In the genomic region with DNA sequence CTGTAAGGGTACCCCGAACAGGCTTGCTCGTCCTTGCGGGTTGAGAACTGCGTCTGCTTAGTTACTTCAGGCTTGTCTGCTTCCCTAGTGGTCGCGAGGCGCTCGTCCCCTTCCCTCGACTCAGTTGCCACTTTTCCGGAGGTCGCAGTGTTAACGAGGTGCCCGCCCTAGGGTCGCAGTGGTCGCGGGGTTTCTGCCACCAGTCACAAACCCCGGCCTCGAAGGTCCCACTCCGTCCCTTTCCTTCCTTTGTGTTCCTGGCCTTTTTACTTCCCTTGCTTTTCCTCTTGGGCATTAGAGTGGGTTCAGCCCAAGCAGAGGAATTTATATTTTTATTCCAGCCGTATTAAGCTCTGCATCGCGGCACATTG, we compare ENCODE assay signal across 8 cellular contexts. TPM values are rescaled to one million over a fixed set of nuclear protein-coding genes. Genes with fewer than 3 reads are reported as not detected.
A peak's percentile ranks its signal among the peaks of the same experiment; 100 is the strongest.
DNase-seq lines count a peak whose midpoint lies in the region; ATAC-seq lines count a peak whose summit lies in the region.

No MANE protein-coding gene starts in this region.

- peak overlapping the region; percentile 96 for H3K9ac ChIP-seq in HUES48 (ENCODE audit: low read depth, low read length)

- ATAC-seq in CD4-positive, CD25-positive, alpha-beta regulatory T cell (ENCODE audit: low read depth in 2 of 2), result no peak
- ATAC-seq in naive B cell (ENCODE audit: low read depth in 2 of 2), result peak; percentile 3 to 10
- no peak for ATAC-seq in HG03039 (IDR thresholded peaks at IDR 0.05; ENCODE audit: unreplicated experiment)

- H3K27ac ChIP-seq in CD4-positive, CD25-positive, alpha-beta regulatory T cell (ENCODE audit: insufficient read depth, low read length, poor library complexity, severe bottlenecking), result peak overlapping the region; percentile 84
- peak overlapping the region; percentile 99 for H3K27ac ChIP-seq in HUES48 (ENCODE audit: low read depth, low read length)
- peak overlapping the region; percentile 100 for H3K27ac ChIP-seq in caudate nucleus (ENCODE audit: low read depth, low read length)

- H3K36me3 Mint-ChIP-seq in CD4-positive, CD25-positive, alpha-beta regulatory T cell, result peaks cover 5% of the 10 kb centered on the region
- peaks cover 0 to 6% of the 10 kb centered on the region in 2 donors for H3K36me3 Mint-ChIP-seq in naive B cell

- H3K9me3 Mint-ChIP-seq in CD4-positive, CD25-positive, alpha-beta regulatory T cell, result no peaks in the 10 kb centered on the region
- H3K9me3 Mint-ChIP-seq in naive B cell, result no peaks in the 10 kb centered on the region

- no peaks in the 10 kb centered on the region for H3K27me3 ChIP-seq in CD4-positive, CD25-positive, alpha-beta regulatory T cell (ENCODE audit: control insufficient read depth, insufficient read depth, low read length)
- no peaks in the 10 kb centered on the region for H3K27me3 ChIP-seq in HUES48 (ENCODE audit: control insufficient read depth, insufficient read depth, low read length)

- H3K4me3 Mint-ChIP-seq in CD4-positive, CD25-positive, alpha-beta regulatory T cell, result peak overlapping the region; percentile 95 to 96 (median 96)
- peak overlapping the region; percentile 89 to 98 (median 96) for H3K4me3 Mint-ChIP-seq in naive B cell

- no peaks in the 10 kb centered on the region for H3K9me3 ChIP-seq in CD4-positive, CD25-positive, alpha-beta regulatory T cell (ENCODE audit: control insufficient read depth in 2 of 2, low read length in 2 of 2)
- H3K9me3 ChIP-seq in HUES48 (ENCODE audit: control insufficient read depth, insufficient read depth, low read length), result no peaks in the 10 kb centered on the region

- DNase-seq in CD4-positive, CD25-positive, alpha-beta regulatory T cell, result no peak
- DNase-seq in caudate nucleus (lab: John Stamatoyannopoulos, UW) (no peak), naive B cell (no peak), NCI-H524 (lab: John Stamatoyannopoulos, UW) (no peak), HK-2 (ENCODE audit: unreplicated experiment) (no peak), DMS114 treated with DMSO at 0.1 percent for 48 hours (lab: John Stamatoyannopoulos, UW; ENCODE audit: unreplicated experiment) (no peak)

- no peaks in the 10 kb centered on the region for H3K27me3 Mint-ChIP-seq in CD4-positive, CD25-positive, alpha-beta regulatory T cell
- H3K27me3 Mint-ChIP-seq in naive B cell, result no peaks in the 10 kb centered on the region

- H3K4me1 Mint-ChIP-seq in CD4-positive, CD25-positive, alpha-beta regulatory T cell, result peaks cover 12 to 34% (median 22%) of the 10 kb centered on the region in 4 donors
- H3K4me1 Mint-ChIP-seq in naive B cell, result peaks cover 13 to 45% (median 14%) of the 10 kb centered on the region in 3 donors

- H3K4me1 ChIP-seq in CD4-positive, CD25-positive, alpha-beta regulatory T cell (ENCODE audit: control insufficient read depth, insufficient read depth, low read length, poor library complexity, severe bottlenecking), result peaks cover 19% of the 10 kb centered on the region
- peaks cover 3% of the 10 kb centered on the region; the same call in 1 of the 2 replicates for H3K4me1 ChIP-seq in HUES48 (ENCODE audit: control insufficient read depth, insufficient read depth, low read length)

- peaks cover 24% of the 10 kb centered on the region for H3K36me3 ChIP-seq in CD4-positive, CD25-positive, alpha-beta regulatory T cell (ENCODE audit: control insufficient read depth, insufficient read depth, low read length)
- H3K36me3 ChIP-seq in HUES48 (ENCODE audit: control insufficient read depth, insufficient read depth, low read length), result peaks cover 24% of the 10 kb centered on the region

- peak overlapping the region; percentile 97 for H3K4me3 ChIP-seq in CD4-positive, CD25-positive, alpha-beta regulatory T cell (ENCODE audit: low read depth, low read length)
- peak overlapping the region; percentile 92 for H3K4me3 ChIP-seq in HUES48 (ENCODE audit: low read depth, low read length)

- peak overlapping the region; percentile 97 to 100 (median 98) for H3K27ac Mint-ChIP-seq in CD4-positive, CD25-positive, alpha-beta regulatory T cell
- peak overlapping the region; percentile 97 to 99 (median 98) for H3K27ac Mint-ChIP-seq in naive B cell

RNA-seq across cellular contexts. Expression of a gene that starts 0.3 kb away (rescaled TPM):
- 79.5 TPM for total RNA-seq in CD4-positive, CD25-positive, alpha-beta regulatory T cell
- polyA plus RNA-seq in CD4-positive, CD25-positive, alpha-beta regulatory T cell, result 10 to 100 TPM; 31.1 to 60.7 (median 44.3) TPM
- 10 to 100 TPM; 11.7 to 41.1 (median 33.4) TPM for polyA plus RNA-seq in naive B cell (ENCODE audit: low read depth in 6 of 6)

RNA-seq across cellular contexts. Expression of a gene that starts 23.0 kb away (rescaled TPM):
- total RNA-seq in CD4-positive, CD25-positive, alpha-beta regulatory T cell, result 318 TPM
- 100 to 1,000 TPM; 416 to 660 (median 495) TPM for polyA plus RNA-seq in CD4-positive, CD25-positive, alpha-beta regulatory T cell
- polyA plus RNA-seq in naive B cell (ENCODE audit: low read depth in 6 of 6), result 100 to 1,000 TPM; 260 to 424 (median 363) TPM

RNA-seq across cellular contexts. Expression of a gene that starts 51.5 kb away (rescaled TPM):
- total RNA-seq in CD4-positive, CD25-positive, alpha-beta regulatory T cell, result 70.9 TPM
- polyA plus RNA-seq in CD4-positive, CD25-positive, alpha-beta regulatory T cell, result 100 to 1,000 TPM; 143 to 231 (median 192) TPM
- 10 to 100 TPM; 56.8 to 80.5 (median 72.7) TPM for polyA plus RNA-seq in naive B cell (ENCODE audit: low read depth in 6 of 6)

RNA-seq across cellular contexts. Expression of a gene that starts 55.6 kb away (rescaled TPM):
- 92.6 TPM for total RNA-seq in CD4-positive, CD25-positive, alpha-beta regulatory T cell
- 10 to 100 TPM in 3 of 4 donors, 1 to 10 TPM in 1; 8.0 to 17.2 (median 10.9) TPM for polyA plus RNA-seq in CD4-positive, CD25-positive, alpha-beta regulatory T cell
- 10 to 100 TPM in 5 of 6 donors, 1 to 10 TPM in 1; 4.5 to 31.6 (median 13.7) TPM for polyA plus RNA-seq in naive B cell (ENCODE audit: low read depth in 6 of 6)

RNA-seq across cellular contexts. Expression of a gene that starts 55.9 kb away (rescaled TPM):
- 32.3 TPM for total RNA-seq in CD4-positive, CD25-positive, alpha-beta regulatory T cell
- polyA plus RNA-seq in CD4-positive, CD25-positive, alpha-beta regulatory T cell, result 100 to 1,000 TPM; 119 to 141 (median 120) TPM
- 100 to 1,000 TPM in 1 of 6 donors, 10 to 100 TPM in 5; 70.1 to 103 (median 94.4) TPM for polyA plus RNA-seq in naive B cell (ENCODE audit: low read depth in 6 of 6)

Comparison
In these comparisons a context has a peak if more than half of its experiments do, and no peak if none do; other contexts are left out.
1. ATAC-seq: peak in naive B cell (2 of 2); none in CD4-positive, CD25-positive, alpha-beta regulatory T cell (0 of 2) and HG03039 (single experiment).
2. Peak in every context shown above with its lines, with median percentiles within 50 percentile points of each other: H3K27ac ChIP-seq.